Comparison of ENCODE assay signal across 9 cellular contexts in the genomic region with DNA sequence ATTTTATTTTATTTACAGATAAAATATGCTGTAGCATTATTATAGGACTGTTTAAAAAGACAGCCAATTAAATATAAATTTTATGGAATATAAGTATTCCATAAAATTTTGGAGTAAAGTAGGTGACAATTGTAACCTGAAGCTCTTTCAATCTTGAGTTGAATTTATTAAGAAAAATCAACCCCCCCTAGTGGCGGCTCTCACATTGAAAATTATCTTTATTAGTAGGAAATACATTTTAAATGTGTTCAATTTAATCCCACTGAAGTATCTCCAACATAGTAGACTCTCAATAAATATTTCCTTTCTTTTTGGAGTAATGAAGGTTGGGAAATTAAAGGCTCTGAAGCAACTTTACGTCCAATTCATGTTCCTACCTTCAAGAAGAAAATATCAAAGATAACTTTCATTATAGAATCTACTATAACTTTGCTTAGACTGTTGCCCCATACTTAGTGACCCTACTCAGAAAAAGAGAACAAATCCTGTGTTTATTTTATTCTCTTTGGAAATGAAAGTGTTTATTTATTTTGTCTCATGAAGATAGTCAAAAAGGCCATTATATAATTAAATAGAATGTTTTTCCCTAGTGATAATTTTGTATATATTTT. TPM values are rescaled to one million over a fixed set of nuclear protein-coding genes. Genes with fewer than 3 reads are reported as not detected.
DNase-seq lines count a peak whose midpoint lies in the region; ATAC-seq, FAIRE-seq and TF ChIP-seq lines count a peak whose summit lies in the region.
"Had no signal": no experiment of that assay in that cellular context is flagged by ENCODE, and none has a peak within 500 bp of the region (broad histone marks: within the 10 kb centered on the region; RNA-seq: fewer than 3 reads in every experiment).

No MANE protein-coding gene starts in this region.

- no peak overlapping the region for H3K4me3 Mint-ChIP-seq in nephron progenitor cell

- no peak for ATAC-seq in HG02678 (IDR thresholded peaks at IDR 0.05; ENCODE audit: unreplicated experiment)

- H3K27ac Mint-ChIP-seq in nephron progenitor cell, result no peak overlapping the region
- H3K27ac Mint-ChIP-seq: T-helper 1 cell treated with Interleukin-12 subunit alpha and Interleukin-12 subunit beta and Interleukin-4 antibody, amounts not matched to agents 30 μg/mL and 1 μg/mL, for 36 hours had no signal

- peaks cover 6% of the 10 kb centered on the region for H3K4me1 Mint-ChIP-seq in nephron progenitor cell

- peaks cover 10% of the 10 kb centered on the region for H3K9me3 Mint-ChIP-seq in nephron progenitor cell

- H3K27me3 Mint-ChIP-seq in nephron progenitor cell (ENCODE audit: low read depth, poor library complexity), result peaks cover 39% of the 10 kb centered on the region

- H3K36me3 ChIP-seq in KMS-11 (ENCODE audit: insufficient read depth) (no peaks in the 10 kb centered on the region), WERI-Rb-1 (0 out of 2 replicates have a peak, but pooled peaks cover 3% of the 10 kb centered on the region)
- H3K36me3 ChIP-seq in effector memory CD4-positive, alpha-beta T cell (ENCODE audit: control insufficient read depth, insufficient read depth, low read length), result no peaks in the 10 kb centered on the region

- H3K9ac ChIP-seq in KMS-11, result no peak overlapping the region

- H3K4me3 ChIP-seq in KMS-11 (IDR thresholded peaks at IDR 0.05; ENCODE audit: insufficient read depth, low read depth, low read length) (no peak overlapping the region), WERI-Rb-1 (ENCODE audit: low read depth, low read length) (no peak overlapping the region)
- H3K4me3 ChIP-seq in effector memory CD4-positive, alpha-beta T cell (ENCODE audit: insufficient read depth, low read depth, low read length, poor library complexity, severe bottlenecking), result peak overlapping the region; percentile 17

- peaks cover 73% of the 10 kb centered on the region for H3K79me2 ChIP-seq in KMS-11 (ENCODE audit: insufficient read depth, low read depth)

- no peak for FAIRE-seq in D721Med (lab: Jason Lieb, UNC)

- TF ChIP-seq CTCF in D721Med (IDR thresholded peaks at IDR 0.05; ENCODE audit: insufficient read depth, missing control alignments) (peak; percentile 55), KMS-11 (conservative IDR thresholded peaks at IDR 0.05; ENCODE audit: low read depth, low read length) (peak; percentile 81), WERI-Rb-1 (IDR thresholded peaks at IDR 0.05; ENCODE audit: low read depth, low read length) (no peak), nephron progenitor cell (IDR thresholded peaks at IDR 0.05) (peak; percentile 57)

- H4K20me1 ChIP-seq in KMS-11 (ENCODE audit: insufficient read depth), result no peaks in the 10 kb centered on the region

- no peak overlapping the region for H2AFZ ChIP-seq in KMS-11 (ENCODE audit: low read depth)

- H3K27ac ChIP-seq in KMS-11 (no peak overlapping the region), WERI-Rb-1 (no peak overlapping the region)
- H3K27ac ChIP-seq in effector memory CD4-positive, alpha-beta T cell (ENCODE audit: insufficient read depth, low read length, poor library complexity, severe bottlenecking), result peak overlapping the region; percentile 24

- peaks cover 10% of the 10 kb centered on the region for H3K36me3 Mint-ChIP-seq in nephron progenitor cell (ENCODE audit: low read depth)

- H3K4me1 ChIP-seq in KMS-11 (ENCODE audit: low read depth, poor library complexity, severe bottlenecking), result peaks cover 36% of the 10 kb centered on the region
- H3K4me1 ChIP-seq in effector memory CD4-positive, alpha-beta T cell (ENCODE audit: control insufficient read depth, insufficient read depth, low read length, poor library complexity, severe bottlenecking), result peaks cover 28% of the 10 kb centered on the region

- H3K27me3 ChIP-seq in KMS-11 (ENCODE audit: insufficient read depth, low read depth) (no peaks in the 10 kb centered on the region), WERI-Rb-1 (ENCODE audit: insufficient read depth, low read depth, severe bottlenecking) (no peaks in the 10 kb centered on the region)
- no peaks in the 10 kb centered on the region for H3K27me3 ChIP-seq in effector memory CD4-positive, alpha-beta T cell (replicated peaks; ENCODE audit: control insufficient read depth, insufficient read depth, low read length, poor library complexity, severe bottlenecking)

- peak overlapping the region; percentile 82 for H3K4me2 ChIP-seq in KMS-11

- no peaks in the 10 kb centered on the region for H3K9me3 ChIP-seq in WERI-Rb-1 (ENCODE audit: severe bottlenecking)
- no peaks in the 10 kb centered on the region for H3K9me3 ChIP-seq in effector memory CD4-positive, alpha-beta T cell (ENCODE audit: control insufficient read depth, low read length)

- DNase-seq in D721Med (ENCODE audit: insufficient read length, low spot score), result no peak
- DNase-seq in WERI-Rb-1, result peak; percentile 24
- DNase-seq in effector memory CD4-positive, alpha-beta T cell, result peak in 1 of 3 donors; percentile 34
- peak; percentile 40 for DNase-seq in nephron progenitor cell
- DNase-seq in SK-N-DZ (ENCODE audit: low spot score), result no peak
- no peak for DNase-seq in occipital lobe (lab: John Stamatoyannopoulos, UW)

RNA-seq across cellular contexts. Expression of gene AHR, which starts 3.1 kb away (rescaled TPM):
- 0.01 and 0.07 TPM in 2 replicates for polyA plus RNA-seq in SK-N-DZ (2014; cell fraction: cytosol; rRNA removed)
- polyA plus RNA-seq in SK-N-DZ (2014; cell fraction: nucleus; rRNA removed), result not detected in 2 replicates
- total RNA-seq in occipital lobe, result 20.9 TPM

Comparison
In these comparisons a context has a peak if more than half of its experiments do, and no peak if none do; other contexts are left out.
1. DNase-seq: peak in WERI-Rb-1 (single experiment) and nephron progenitor cell (single experiment); none in D721Med (single experiment), SK-N-DZ (single experiment) and occipital lobe (single experiment).